ENCODE assay signal across 9 cellular contexts in the genomic region with DNA sequence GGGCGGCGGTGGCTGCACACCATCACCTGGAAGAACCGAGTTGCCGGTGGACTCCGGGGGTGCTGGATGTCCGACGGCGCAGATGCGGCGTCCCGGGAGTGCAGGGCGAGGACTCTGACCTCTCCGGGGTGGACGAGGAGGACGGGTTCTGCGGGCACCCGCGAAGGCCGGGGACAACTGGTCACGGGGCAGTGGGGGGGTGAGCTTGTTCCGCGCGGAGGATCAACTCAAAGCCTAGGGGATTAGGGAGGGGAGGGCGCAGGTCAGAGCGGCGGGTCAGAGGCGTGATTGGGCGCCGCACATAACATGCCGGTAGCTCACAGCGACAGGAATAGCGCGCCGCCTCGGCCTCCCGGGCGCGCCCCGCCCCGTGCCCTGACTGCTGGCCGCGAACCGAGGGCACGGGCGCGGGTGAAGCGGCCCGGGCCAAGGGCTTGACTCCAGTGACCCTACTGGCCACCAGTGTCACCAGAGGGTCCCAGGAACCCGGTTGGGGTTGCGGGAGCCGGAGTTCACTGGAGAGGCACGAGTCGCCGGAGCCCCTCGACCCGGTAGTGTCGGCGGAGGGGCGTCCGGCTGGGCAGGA. TPM values are rescaled to one million over a fixed set of nuclear protein-coding genes. Genes with fewer than 3 reads are reported as not detected.
DNase-seq lines count a peak whose midpoint lies in the region; ATAC-seq, FAIRE-seq and TF ChIP-seq lines count a peak whose summit lies in the region.
"Had no signal": no experiment of that assay in that cellular context is flagged by ENCODE, and none has a peak within 500 bp of the region (broad histone marks: within the 10 kb centered on the region; RNA-seq: fewer than 3 reads in every experiment).

A gene with protein sequence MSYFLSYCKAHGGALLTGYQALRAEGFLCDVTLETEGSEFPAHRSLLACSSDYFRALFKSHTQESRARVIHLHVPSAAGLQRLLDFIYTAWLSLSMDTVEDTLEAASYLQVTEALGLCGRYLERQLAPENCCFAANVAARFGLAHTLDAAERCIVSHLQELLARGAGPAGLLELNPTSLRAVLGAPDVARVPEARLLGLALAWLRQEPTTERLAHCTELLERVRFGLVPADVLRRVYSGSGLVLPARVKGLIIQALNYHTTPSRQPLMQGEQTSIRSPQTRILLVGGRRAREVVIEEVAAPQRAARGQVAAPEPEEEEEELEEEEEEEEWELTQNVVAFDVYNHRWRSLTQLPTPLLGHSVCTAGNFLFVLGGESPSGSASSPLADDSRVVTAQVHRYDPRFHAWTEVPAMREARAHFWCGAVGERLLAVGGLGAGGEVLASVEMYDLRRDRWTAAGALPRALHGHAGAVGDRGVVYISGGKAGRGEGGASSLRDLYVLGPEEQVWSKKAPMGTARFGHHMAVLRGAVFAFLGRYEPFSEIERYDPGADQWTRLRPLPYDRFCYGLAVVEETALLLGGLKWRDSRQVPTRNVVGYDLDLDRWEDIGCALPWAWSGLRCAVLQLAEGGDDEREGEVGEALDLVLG (minus strand): TSS at position 179 of the 586 bp plus-strand sequence. CDS start 542 bp downstream, outside the sequence.

- peak within 1 kb of the TSS; percentile 59 for H3K27ac Mint-ChIP-seq in activated naive CD4-positive, alpha-beta T cell treated with anti-CD3 and anti-CD28 coated beads, Interleukin-2, amount 50 U/mL, for 24 hours

- ATAC-seq in activated CD4-positive, CD25-positive, alpha-beta regulatory T cell treated with anti-CD3 and anti-CD28 coated beads, Interleukin-2, amount 50 U/mL, for 24 hours: peak; percentile 66 to 67
- ATAC-seq: A549 had no signal

- no peaks in the 10 kb centered on the region for H3K9me1 ChIP-seq in keratinocyte (ENCODE audit: control insufficient read depth, extremely low read depth, insufficient read depth, low read length)

- H3K9me3 Mint-ChIP-seq in activated naive CD4-positive, alpha-beta T cell treated with anti-CD3 and anti-CD28 coated beads, Interleukin-2, amount 50 U/mL, for 24 hours: no peaks in the 10 kb centered on the region

- H3K4me3 ChIP-seq in keratinocyte (ENCODE audit: control insufficient read depth in 2 of 3, extremely low read depth in 1 of 3, insufficient read depth in 2 of 3, low read depth in 1 of 3, low read length in 3 of 3): peak within 1 kb of the TSS in 1 of 3 experiments; percentile 34
- H3K4me3 ChIP-seq in stomach smooth muscle (ENCODE audit: low read length in 2 of 2): peak within 1 kb of the TSS; percentile 19 to 49
- H3K4me3 ChIP-seq: A549 had no signal

- DNase-seq in activated CD4-positive, CD25-positive, alpha-beta regulatory T cell (lab: John Stamatoyannopoulos, UW): no peak
- no peak for DNase-seq in keratinocyte (ENCODE audit: low read depth, low spot score)
- DNase-seq in NCI-H187 treated with DMSO at 0.1 percent for 48 hours (lab: John Stamatoyannopoulos, UW): no peak
- no peak for DNase-seq in CD1c-positive myeloid dendritic cell (ENCODE audit: extremely low spot score)
- DNase-seq in HCEC 1CT: no peak

- dilution Hi-C loops in keratinocyte (cut with MboI; ENCODE audit: extremely low pct_ligation_motif_present, low sequenced_read_pairs): no loop called here

- no peaks in the 10 kb centered on the region for H3K79me2 ChIP-seq in keratinocyte (ENCODE audit: control insufficient read depth, insufficient read depth, low read length)

- no peaks in the 10 kb centered on the region for H3K36me3 Mint-ChIP-seq in activated naive CD4-positive, alpha-beta T cell treated with anti-CD3 and anti-CD28 coated beads, Interleukin-2, amount 50 U/mL, for 24 hours

- H3K27ac ChIP-seq in keratinocyte (ENCODE audit: control insufficient read depth, insufficient read depth, low read length): no peak within 1 kb of the TSS
- no peak within 1 kb of the TSS for H3K27ac ChIP-seq in stomach smooth muscle (ENCODE audit: low read length)
- H3K27ac ChIP-seq: A549 had no signal

- H3K4me1 ChIP-seq in keratinocyte (ENCODE audit: control insufficient read depth, extremely low read depth, insufficient read depth, low read length): peaks cover 3% of the 10 kb centered on the region
- peaks cover 5% of the 10 kb centered on the region for H3K4me1 ChIP-seq in stomach smooth muscle (ENCODE audit: control insufficient read depth, insufficient read depth, low read length)
- H3K4me1 ChIP-seq: A549 had no signal

- H3K27me3 ChIP-seq in keratinocyte (ENCODE audit: control insufficient read depth, extremely low read depth, insufficient read depth, low read length) (no peaks in the 10 kb centered on the region), stomach smooth muscle (ENCODE audit: control insufficient read depth in 1 of 2, insufficient read depth in 2 of 2, low read length in 2 of 2) (peaks cover 0 to 21% of the 10 kb centered on the region in 2 donors)

- no peak for FAIRE-seq in keratinocyte (lab: Jason Lieb, UNC)
- FAIRE-seq: A549 had no signal

- H3K9ac ChIP-seq in keratinocyte (ENCODE audit: control insufficient read depth, extremely low read depth, insufficient read depth, low read length): no peak within 1 kb of the TSS
- H3K9ac ChIP-seq in stomach smooth muscle (ENCODE audit: low read length in 2 of 2): peak within 1 kb of the TSS in 1 of 2 donors; percentile 38

- peak within 1 kb of the TSS; percentile 40 for H2AFZ ChIP-seq in keratinocyte (ENCODE audit: control insufficient read depth, low read length)

- H3K36me3 ChIP-seq in keratinocyte (ENCODE audit: control insufficient read depth in 2 of 2, extremely low read depth in 1 of 2, insufficient read depth in 2 of 2, low read length in 2 of 2) (no peaks in the 10 kb centered on the region), stomach smooth muscle (ENCODE audit: control insufficient read depth in 2 of 2, insufficient read depth in 2 of 2, low read length in 2 of 2) (no peaks in the 10 kb centered on the region)

- TF ChIP-seq CTCF in keratinocyte (optimal IDR thresholded peaks at IDR 0.05 in 1 of 3, IDR thresholded peaks at IDR 0.05 in 1 of 3, conservative IDR thresholded peaks at IDR 0.05 in 1 of 3; ENCODE audit: extremely low read depth in 1 of 3, insufficient read depth in 2 of 3, low read length in 3 of 3): no peak

- H3K9me3 ChIP-seq in keratinocyte (ENCODE audit: control insufficient read depth, low read depth, low read length) (peaks cover 2% of the 10 kb centered on the region), stomach smooth muscle (ENCODE audit: control insufficient read depth in 2 of 2, low read length in 2 of 2) (no peaks in the 10 kb centered on the region)
- H3K9me3 ChIP-seq: A549 had no signal

- peak within 1 kb of the TSS; percentile 41 for H3K4me2 ChIP-seq in keratinocyte (ENCODE audit: control insufficient read depth, extremely low read depth, insufficient read depth, low read depth, low read length)
- H3K4me2 ChIP-seq: A549 had no signal

- no peaks in the 10 kb centered on the region for H4K20me1 ChIP-seq in keratinocyte (ENCODE audit: control insufficient read depth, extremely low read depth, insufficient read depth, low read length)

- H3K4me3 Mint-ChIP-seq in activated naive CD4-positive, alpha-beta T cell treated with anti-CD3 and anti-CD28 coated beads, Interleukin-2, amount 50 U/mL, for 24 hours: peak within 1 kb of the TSS; percentile 78

- peaks cover 9% of the 10 kb centered on the region for H3K4me1 Mint-ChIP-seq in activated naive CD4-positive, alpha-beta T cell treated with anti-CD3 and anti-CD28 coated beads, Interleukin-2, amount 50 U/mL, for 24 hours

- peaks cover 1% of the 10 kb centered on the region for H3K27me3 Mint-ChIP-seq in activated naive CD4-positive, alpha-beta T cell treated with anti-CD3 and anti-CD28 coated beads, Interleukin-2, amount 50 U/mL, for 24 hours

RNA-seq across cellular contexts. Expression of the gene that starts here (rescaled TPM):
- not detected in 3 replicates for polyA plus RNA-seq in keratinocyte
- not detected for polyA plus RNA-seq in keratinocyte (2011; ENCODE audit: low read depth)
- not detected in 2 replicates for polyA plus RNA-seq in keratinocyte (2011; cell fraction: cytosol; rRNA removed)
- polyA plus RNA-seq in keratinocyte (2011; cell fraction: nucleus; rRNA removed): not detected in 2 replicates
- not detected in 2 replicates for polyA plus RNA-seq in keratinocyte (2012; ENCODE audit: low replicate concordance)
- not detected in 3 replicates for polyA minus RNA-seq in keratinocyte
- not detected for polyA minus RNA-seq in keratinocyte (2011; cell fraction: cytosol; rRNA and poly(A)+ RNA removed)
- not detected in 2 replicates for polyA minus RNA-seq in keratinocyte (2011; cell fraction: nucleus; rRNA and poly(A)+ RNA removed)
- polyA plus RNA-seq: A549 had no signal
